ENCODE assay signal across 1 cellular context in genomic region chr22:31161386-31161785, GRCh38.
A peak's percentile ranks its signal among the peaks of the same experiment; 100 is the strongest.
TF ChIP-seq lines count a peak whose summit lies in the region.

No MANE protein-coding gene starts in this region.

TF ChIP-seq in HepG2, 621 proteins besides CTCF, POLR2A, EP300 and RAD21:
- TF ChIP-seq PHB2 (IDR thresholded peaks at IDR 0.05; ENCODE audit: partially characterized antibody) = no peak
- no peak for TF ChIP-seq MAFG (CRISPR knock-in tag; IDR thresholded peaks at IDR 0.05)
- no peak for TF ChIP-seq ZNF644 (CRISPR knock-in tag; IDR thresholded peaks at IDR 0.05; ENCODE audit: low read depth)
- no peak for TF ChIP-seq MIXL1 (CRISPR knock-in tag; IDR thresholded peaks at IDR 0.05)
- TF ChIP-seq MIER3 (CRISPR knock-in tag; IDR thresholded peaks at IDR 0.05; ENCODE audit: borderline replicate concordance) = no peak
- no peak for TF ChIP-seq RERE (CRISPR knock-in tag; IDR thresholded peaks at IDR 0.05; ENCODE audit: low read depth)
- TF ChIP-seq PRDM10 (CRISPR knock-in tag; IDR thresholded peaks at IDR 0.05; ENCODE audit: low read depth) = peak; percentile 86
- no peak for TF ChIP-seq SOX6 (IDR thresholded peaks at IDR 0.05)
- TF ChIP-seq SOX6 (CRISPR knock-in tag; IDR thresholded peaks at IDR 0.05) = no peak
- no peak for TF ChIP-seq TEF (CRISPR knock-in tag; IDR thresholded peaks at IDR 0.05)
- no peak for TF ChIP-seq ZBTB33 (CRISPR knock-in tag; IDR thresholded peaks at IDR 0.05)
- TF ChIP-seq ARID5B (CRISPR knock-in tag; IDR thresholded peaks at IDR 0.05) = peak; percentile 30; the same call in 1 of the 2 replicates
- 0 out of 2 replicates have a peak, but pooled peaks have one; percentile 10 for TF ChIP-seq BCL6 (CRISPR knock-in tag; IDR thresholded peaks at IDR 0.05)
- no peak for TF ChIP-seq ZNF687 (CRISPR knock-in tag; IDR thresholded peaks at IDR 0.05)
- no peak for TF ChIP-seq FOXA1 (IDR thresholded peaks at IDR 0.05)
- TF ChIP-seq FOXA1 (CRISPR knock-in tag; IDR thresholded peaks at IDR 0.05) = 0 out of 2 replicates have a peak, but pooled peaks have one; percentile 16
- TF ChIP-seq FOXA3 (CRISPR knock-in tag; IDR thresholded peaks at IDR 0.05) = 0 out of 2 replicates have a peak, but pooled peaks have one; percentile 10
- no peak for TF ChIP-seq ZFP36L1 (CRISPR knock-in tag; IDR thresholded peaks at IDR 0.05)
- TF ChIP-seq ZNF670 (CRISPR knock-in tag; IDR thresholded peaks at IDR 0.05; ENCODE audit: borderline replicate concordance) = no peak
- TF ChIP-seq ZNF710 (CRISPR knock-in tag; IDR thresholded peaks at IDR 0.05; ENCODE audit: borderline replicate concordance) = no peak
